1 cellular context compared by ENCODE assay signal in the genomic region with DNA sequence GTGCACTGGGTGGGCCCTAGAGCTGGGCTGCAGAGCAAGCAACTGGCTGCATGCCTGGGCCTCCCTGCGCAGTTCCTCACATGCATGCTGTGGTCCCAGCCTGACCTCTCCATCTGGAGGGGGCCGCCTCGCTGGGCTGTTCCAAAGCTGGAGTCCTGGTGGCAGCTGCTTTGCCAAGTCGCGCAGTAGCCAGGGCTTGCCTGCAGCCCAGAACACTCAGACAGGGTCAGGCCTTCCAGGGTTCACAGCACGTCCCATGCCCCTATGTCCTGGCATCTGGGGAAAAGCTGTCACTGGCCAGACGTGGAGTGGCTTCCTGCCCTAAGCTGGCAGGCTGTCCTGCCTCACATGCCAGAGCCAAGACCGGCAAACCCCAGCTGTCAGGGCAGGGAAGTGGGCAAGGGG.
TF ChIP-seq lines count a peak whose summit lies in the region.

No MANE protein-coding gene starts in this region.

TF ChIP-seq in K562, 482 proteins besides CTCF, POLR2A, EP300 and RAD21:
- TF ChIP-seq SNIP1 (IDR thresholded peaks at IDR 0.05; ENCODE audit: low read depth) (no peak), POLR2G (IDR thresholded peaks at IDR 0.05; ENCODE audit: low read depth, low read length) (peak; percentile 47; the same call in 1 of the 2 replicates), MCM3 (IDR thresholded peaks at IDR 0.05) (no peak), ZBTB8A (IDR thresholded peaks at IDR 0.05; ENCODE audit: partially characterized antibody) (no peak), RBFOX2 (IDR thresholded peaks at IDR 0.05; ENCODE audit: low read depth, low read length) (peak; percentile 30; the same call in 1 of the 2 replicates), BRD9 (IDR thresholded peaks at IDR 0.05; ENCODE audit: low read depth, partially characterized antibody) (no peak), ZNF197 (CRISPR knock-in tag; IDR thresholded peaks at IDR 0.05; ENCODE audit: low read depth) (no peak)
- TF ChIP-seq, protein P1, sequence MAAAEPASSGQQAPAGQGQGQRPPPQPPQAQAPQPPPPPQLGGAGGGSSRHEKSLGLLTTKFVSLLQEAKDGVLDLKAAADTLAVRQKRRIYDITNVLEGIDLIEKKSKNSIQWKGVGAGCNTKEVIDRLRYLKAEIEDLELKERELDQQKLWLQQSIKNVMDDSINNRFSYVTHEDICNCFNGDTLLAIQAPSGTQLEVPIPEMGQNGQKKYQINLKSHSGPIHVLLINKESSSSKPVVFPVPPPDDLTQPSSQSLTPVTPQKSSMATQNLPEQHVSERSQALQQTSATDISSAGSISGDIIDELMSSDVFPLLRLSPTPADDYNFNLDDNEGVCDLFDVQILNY (CRISPR knock-in tag; IDR thresholded peaks at IDR 0.05): no peak
- TF ChIP-seq, protein P2, sequence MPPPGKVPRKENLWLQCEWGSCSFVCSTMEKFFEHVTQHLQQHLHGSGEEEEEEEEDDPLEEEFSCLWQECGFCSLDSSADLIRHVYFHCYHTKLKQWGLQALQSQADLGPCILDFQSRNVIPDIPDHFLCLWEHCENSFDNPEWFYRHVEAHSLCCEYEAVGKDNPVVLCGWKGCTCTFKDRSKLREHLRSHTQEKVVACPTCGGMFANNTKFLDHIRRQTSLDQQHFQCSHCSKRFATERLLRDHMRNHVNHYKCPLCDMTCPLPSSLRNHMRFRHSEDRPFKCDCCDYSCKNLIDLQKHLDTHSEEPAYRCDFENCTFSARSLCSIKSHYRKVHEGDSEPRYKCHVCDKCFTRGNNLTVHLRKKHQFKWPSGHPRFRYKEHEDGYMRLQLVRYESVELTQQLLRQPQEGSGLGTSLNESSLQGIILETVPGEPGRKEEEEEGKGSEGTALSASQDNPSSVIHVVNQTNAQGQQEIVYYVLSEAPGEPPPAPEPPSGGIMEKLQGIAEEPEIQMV (tag; conservative IDR thresholded peaks at IDR 0.05; ENCODE audit: low read depth): no peak
- TF ChIP-seq, protein P3, sequence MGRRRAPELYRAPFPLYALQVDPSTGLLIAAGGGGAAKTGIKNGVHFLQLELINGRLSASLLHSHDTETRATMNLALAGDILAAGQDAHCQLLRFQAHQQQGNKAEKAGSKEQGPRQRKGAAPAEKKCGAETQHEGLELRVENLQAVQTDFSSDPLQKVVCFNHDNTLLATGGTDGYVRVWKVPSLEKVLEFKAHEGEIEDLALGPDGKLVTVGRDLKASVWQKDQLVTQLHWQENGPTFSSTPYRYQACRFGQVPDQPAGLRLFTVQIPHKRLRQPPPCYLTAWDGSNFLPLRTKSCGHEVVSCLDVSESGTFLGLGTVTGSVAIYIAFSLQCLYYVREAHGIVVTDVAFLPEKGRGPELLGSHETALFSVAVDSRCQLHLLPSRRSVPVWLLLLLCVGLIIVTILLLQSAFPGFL (CRISPR knock-in tag; IDR thresholded peaks at IDR 0.05): no peak
- TF ChIP-seq, protein P4, sequence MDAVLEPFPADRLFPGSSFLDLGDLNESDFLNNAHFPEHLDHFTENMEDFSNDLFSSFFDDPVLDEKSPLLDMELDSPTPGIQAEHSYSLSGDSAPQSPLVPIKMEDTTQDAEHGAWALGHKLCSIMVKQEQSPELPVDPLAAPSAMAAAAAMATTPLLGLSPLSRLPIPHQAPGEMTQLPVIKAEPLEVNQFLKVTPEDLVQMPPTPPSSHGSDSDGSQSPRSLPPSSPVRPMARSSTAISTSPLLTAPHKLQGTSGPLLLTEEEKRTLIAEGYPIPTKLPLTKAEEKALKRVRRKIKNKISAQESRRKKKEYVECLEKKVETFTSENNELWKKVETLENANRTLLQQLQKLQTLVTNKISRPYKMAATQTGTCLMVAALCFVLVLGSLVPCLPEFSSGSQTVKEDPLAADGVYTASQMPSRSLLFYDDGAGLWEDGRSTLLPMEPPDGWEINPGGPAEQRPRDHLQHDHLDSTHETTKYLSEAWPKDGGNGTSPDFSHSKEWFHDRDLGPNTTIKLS (IDR thresholded peaks at IDR 0.05; ENCODE audit: borderline replicate concordance, low read depth): no peak
- TF ChIP-seq, protein P5, sequence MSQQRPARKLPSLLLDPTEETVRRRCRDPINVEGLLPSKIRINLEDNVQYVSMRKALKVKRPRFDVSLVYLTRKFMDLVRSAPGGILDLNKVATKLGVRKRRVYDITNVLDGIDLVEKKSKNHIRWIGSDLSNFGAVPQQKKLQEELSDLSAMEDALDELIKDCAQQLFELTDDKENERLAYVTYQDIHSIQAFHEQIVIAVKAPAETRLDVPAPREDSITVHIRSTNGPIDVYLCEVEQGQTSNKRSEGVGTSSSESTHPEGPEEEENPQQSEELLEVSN (IDR thresholded peaks at IDR 0.05; ENCODE audit: borderline replicate concordance in 1 of 2, extremely low read depth in 1 of 2, insufficient read depth in 1 of 2, insufficient read length in 1 of 2, low read depth in 1 of 2, low read length in 1 of 2, poor library complexity in 1 of 2, severe bottlenecking in 1 of 2): no peak
